Comparison of ENCODE assay signal across 9 cellular contexts in the genomic region with DNA sequence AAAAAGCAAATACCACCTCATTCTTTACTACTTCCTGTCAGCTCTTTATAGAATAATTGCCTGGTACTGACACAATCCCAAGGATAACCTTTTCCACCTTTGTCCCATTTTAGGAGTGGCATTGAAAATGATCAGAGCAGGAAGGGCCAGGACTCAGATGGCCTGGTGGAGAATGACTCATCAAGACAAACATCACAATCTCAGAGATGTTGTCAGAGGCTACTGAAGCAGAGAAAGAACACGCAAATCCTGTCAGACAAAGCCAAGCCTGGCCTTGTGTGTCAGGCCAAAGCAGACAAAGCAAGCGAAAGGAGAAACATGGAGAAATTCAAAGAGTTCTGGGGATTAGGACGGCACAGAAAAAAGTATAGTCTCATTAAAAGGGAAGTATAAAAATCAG. TPM values are rescaled to one million over a fixed set of nuclear protein-coding genes. Genes with fewer than 3 reads are reported as not detected.
DNase-seq lines count a peak whose midpoint lies in the region; ATAC-seq lines count a peak whose summit lies in the region.
"Had no signal": no experiment of that assay in that cellular context is flagged by ENCODE, and none has a peak within 500 bp of the region (broad histone marks: within the 10 kb centered on the region; RNA-seq: fewer than 3 reads in every experiment).

No MANE protein-coding gene starts in this region.

- no peaks in the 10 kb centered on the region for H3K27me3 Mint-ChIP-seq in stimulated activated naive CD8-positive, alpha-beta T cell treated with anti-CD3 and anti-CD28 coated beads, Interleukin-15, Interleukin-2, amounts not matched to agents 100 ng/mL and 50 ng/mL, for 24 hours
- no peaks in the 10 kb centered on the region for H3K27me3 Mint-ChIP-seq in stimulated activated memory B cell treated with anti-CD40 and anti-IgM and Interleukin-4, amounts not matched to agents 10 μg/mL and 1 μg/mL and 100 μg/mL, for 72 hours

- peaks cover 16% of the 10 kb centered on the region for H3K4me1 Mint-ChIP-seq in stimulated activated naive CD8-positive, alpha-beta T cell treated with anti-CD3 and anti-CD28 coated beads, Interleukin-15, Interleukin-2, amounts not matched to agents 100 ng/mL and 50 ng/mL, for 24 hours (ENCODE audit: low read depth)
- H3K4me1 Mint-ChIP-seq in stimulated activated memory B cell treated with anti-CD40 and anti-IgM and Interleukin-4, amounts not matched to agents 10 μg/mL and 1 μg/mL and 100 μg/mL, for 72 hours: no peaks in the 10 kb centered on the region

- no peak overlapping the region for H3K4me3 Mint-ChIP-seq in stimulated activated naive CD8-positive, alpha-beta T cell treated with anti-CD3 and anti-CD28 coated beads, Interleukin-15, Interleukin-2, amounts not matched to agents 100 ng/mL and 50 ng/mL, for 24 hours
- H3K4me3 Mint-ChIP-seq in stimulated activated memory B cell treated with anti-CD40 and anti-IgM and Interleukin-4, amounts not matched to agents 10 μg/mL and 1 μg/mL and 100 μg/mL, for 72 hours: no peak overlapping the region

- H3K36me3 Mint-ChIP-seq in stimulated activated naive CD8-positive, alpha-beta T cell treated with anti-CD3 and anti-CD28 coated beads, Interleukin-15, Interleukin-2, amounts not matched to agents 100 ng/mL and 50 ng/mL, for 24 hours (ENCODE audit: low read depth): peaks cover 62% of the 10 kb centered on the region
- peaks cover 46% of the 10 kb centered on the region for H3K36me3 Mint-ChIP-seq in stimulated activated memory B cell treated with anti-CD40 and anti-IgM and Interleukin-4, amounts not matched to agents 10 μg/mL and 1 μg/mL and 100 μg/mL, for 72 hours

- ATAC-seq in stimulated activated naive CD8-positive, alpha-beta T cell treated with anti-CD3 and anti-CD28 coated beads, Interleukin-15, Interleukin-2, amounts not matched to agents 100 U/mL and 50 U/mL, for 24 hours: no peak
- peak; percentile 73 for ATAC-seq in aorta (ENCODE audit: low FRiP score)
- no peak for ATAC-seq in stimulated activated memory B cell treated with anti-CD40 and anti-IgM and Interleukin-4, amounts not matched to agents 10 μg/mL and 1 μg/mL and 100 μg/mL, for 72 hours
- ATAC-seq in GM19324 (IDR thresholded peaks at IDR 0.05; ENCODE audit: low FRiP score, unreplicated experiment): no peak

- H3K27ac ChIP-seq in aorta (ENCODE audit: low read depth in 1 of 2, low read length in 2 of 2): no peak overlapping the region

- no peaks in the 10 kb centered on the region for H3K27me3 ChIP-seq in aorta (ENCODE audit: control insufficient read depth in 1 of 2, insufficient read depth in 2 of 2, low read length in 1 of 2)

- H3K9me3 ChIP-seq in aorta (ENCODE audit: control insufficient read depth, low read length): no peaks in the 10 kb centered on the region

- H3K36me3 ChIP-seq in aorta (ENCODE audit: control insufficient read depth in 1 of 2, insufficient read depth in 2 of 2, low read length in 1 of 2): no peaks in the 10 kb centered on the region

- intact Hi-C loops in aorta (cut with DNase I): no loop called here

- no peaks in the 10 kb centered on the region for H3K9me3 Mint-ChIP-seq in stimulated activated naive CD8-positive, alpha-beta T cell treated with anti-CD3 and anti-CD28 coated beads, Interleukin-15, Interleukin-2, amounts not matched to agents 100 ng/mL and 50 ng/mL, for 24 hours
- no peaks in the 10 kb centered on the region for H3K9me3 Mint-ChIP-seq in stimulated activated memory B cell treated with anti-CD40 and anti-IgM and Interleukin-4, amounts not matched to agents 10 μg/mL and 1 μg/mL and 100 μg/mL, for 72 hours

- peak overlapping the region; percentile 9 for H3K27ac Mint-ChIP-seq in stimulated activated naive CD8-positive, alpha-beta T cell treated with anti-CD3 and anti-CD28 coated beads, Interleukin-15, Interleukin-2, amounts not matched to agents 100 ng/mL and 50 ng/mL, for 24 hours
- H3K27ac Mint-ChIP-seq in stimulated activated memory B cell treated with anti-CD40 and anti-IgM and Interleukin-4, amounts not matched to agents 10 μg/mL and 1 μg/mL and 100 μg/mL, for 72 hours: no peak overlapping the region

- no peak for DNase-seq in stimulated activated naive CD8-positive, alpha-beta T cell treated with anti-CD3 and anti-CD28 coated beads, Interleukin-15, Interleukin-2, amounts not matched to agents 100 U/mL and 50 U/mL, for 24 hours
- peak; percentile 91 for DNase-seq in amniotic epithelial cell (ENCODE audit: low read depth)
- peak; percentile 93 for DNase-seq in iris pigment epithelial cell (ENCODE audit: low read depth)
- DNase-seq in aorta: no peak
- DNase-seq in activated naive CD4-positive, alpha-beta T cell treated with Interleukin-2 at 50 U/mL for 16 hours: no peak
- DNase-seq: DMS 273 treated with DMSO at 0.1 percent for 48 hours had no signal

- H3K4me1 ChIP-seq in aorta (ENCODE audit: control insufficient read depth in 1 of 2, insufficient read depth in 2 of 2, low read length in 2 of 2): no peaks in the 10 kb centered on the region

- no peak overlapping the region for H3K4me3 ChIP-seq in aorta (ENCODE audit: low read length in 2 of 2)

- 7 to 9% methylated on average over 3 of the region's 3 CpGs for whole genome bisulfite sequencing in aorta, 2 donors

RNA-seq across cellular contexts. Expression of a gene that starts 40.9 kb away (rescaled TPM):
- 10 to 100 TPM; 10.3 to 13.5 TPM for total RNA-seq in aorta
- polyA plus RNA-seq in aorta: 10 to 100 TPM in 1 of 2 donors, 1 to 10 TPM in 1; 4.1 to 10.7 TPM

RNA-seq across cellular contexts. Expression of a gene that starts 48.7 kb away (rescaled TPM):
- 10 to 100 TPM; 13.2 to 17.6 TPM for total RNA-seq in aorta
- polyA plus RNA-seq in aorta: 1 to 10 TPM; 3.5 to 4.1 TPM

Comparison
In these comparisons a context has a peak if more than half of its experiments do, and no peak if none do; other contexts are left out.
1. DNase-seq: peak in amniotic epithelial cell (single experiment) and iris pigment epithelial cell (single experiment); none in stimulated activated naive CD8-positive, alpha-beta T cell treated with anti-CD3 and anti-CD28 coated beads, Interleukin-15, Interleukin-2, amounts not matched to agents 100 U/mL and 50 U/mL, for 24 hours (single experiment), aorta (0 of 2) and activated naive CD4-positive, alpha-beta T cell treated with Interleukin-2 at 50 U/mL for 16 hours (single experiment).